1 cellular context compared by ENCODE assay signal in genomic region chr13:67742478-67742877, GRCh38.
TF ChIP-seq lines count a peak whose summit lies in the region.

No MANE protein-coding gene starts in this region.

TF ChIP-seq in H1, 55 proteins besides CTCF, POLR2A, EP300 and RAD21 (continued from another document):
- TF ChIP-seq CHD7 (IDR thresholded peaks at IDR 0.05; ENCODE audit: insufficient replicate concordance, low read length): no peak
- TF ChIP-seq YY1 (IDR thresholded peaks at IDR 0.05; ENCODE audit: low read depth, low read length): no peak
- TF ChIP-seq RXRA (IDR thresholded peaks at IDR 0.05; ENCODE audit: insufficient read depth, low read depth, low read length): no peak
- TF ChIP-seq KDM1A (IDR thresholded peaks at IDR 0.05; ENCODE audit: borderline replicate concordance, low read length): peak; percentile 61; the same call in 1 of the 2 replicates
- no peak for TF ChIP-seq JUND (IDR thresholded peaks at IDR 0.05; ENCODE audit: low read length)
